In genomic region chr4:154425514-154425913, GRCh38 we compare ENCODE assay signal across 25 cellular contexts.
DNase-seq lines count a peak whose midpoint lies in the region; ATAC-seq and TF ChIP-seq lines count a peak whose summit lies in the region.
"Had no signal": no experiment of that assay in that cellular context is flagged by ENCODE, and none has a peak within 500 bp of the region (broad histone marks: within the 10 kb centered on the region; RNA-seq: fewer than 3 reads in every experiment).

No MANE protein-coding gene starts in this region.

- no peaks in the 10 kb centered on the region for H3F3A ChIP-seq in MM.1S (ENCODE audit: insufficient read depth, low read length)

- no peaks in the 10 kb centered on the region for H3K9me2 ChIP-seq in MM.1S (replicated peaks; ENCODE audit: insufficient read depth, low read length)

- TF ChIP-seq CTCF in thyroid gland (IDR thresholded peaks at IDR 0.05) (no peak), MM.1S (IDR thresholded peaks at IDR 0.05; ENCODE audit: low read length) (no peak)

- peak overlapping the region; percentile 39 to 61 (median 52) for H3K27ac ChIP-seq in thyroid gland
- H3K27ac ChIP-seq in MM.1S (ENCODE audit: low read length), result no peak overlapping the region
- H3K27ac ChIP-seq: HL-60, KMS-11, prostate gland, tibial nerve had no signal

- no peaks in the 10 kb centered on the region for H3K4me1 ChIP-seq in endocrine pancreas (ENCODE audit: control insufficient read depth, insufficient read depth, low read length)
- peaks cover 6 to 11% of the 10 kb centered on the region in 2 donors for H3K4me1 ChIP-seq in thyroid gland
- H3K4me1 ChIP-seq in MM.1S (ENCODE audit: low read length), result no peaks in the 10 kb centered on the region
- H3K4me1 ChIP-seq: prostate gland, tibial nerve had no signal

- ATAC-seq in GM18858 (IDR thresholded peaks at IDR 0.05; ENCODE audit: unreplicated experiment), result peak; percentile 29
- ATAC-seq in GM21717 (IDR thresholded peaks at IDR 0.05; ENCODE audit: unreplicated experiment), result no peak
- ATAC-seq: activated CD4-positive, CD25-positive, alpha-beta regulatory T cell treated with anti-CD3 and anti-CD28 coated beads, Interleukin-2, amount 50 U/mL, for 24 hours; activated naive CD8-positive, alpha-beta T cell treated with anti-CD3 and anti-CD28 coated beads, Interleukin-2, amount 50 U/mL, for 24 hours; activated T-cell treated with anti-CD3 and anti-CD28 coated beads, Interleukin-2, amount 50 U/mL, for 72 hours; esophagus mucosa; HCT116 had no signal

- DNase-seq in NCI-H2227 (lab: John Stamatoyannopoulos, UW; ENCODE audit: unreplicated experiment) (peak; percentile 7), thyroid gland (peak in 1 of 2 donors; percentile 14), NCI-H774 (lab: John Stamatoyannopoulos, UW) (no peak), MM.1S (no peak)
- DNase-seq: activated CD4-positive, alpha-beta T cell treated with anti-CD3 and anti-CD28 coated beads, Interleukin-2, amount 50 U/mL, for 48 hours; activated naive CD4-positive, alpha-beta T cell; activated naive CD8-positive, alpha-beta T cell treated with anti-CD3 and anti-CD28 coated beads, Interleukin-2, amount 50 U/mL, for 24 hours; activated T-cell treated with anti-CD3 and anti-CD28 coated beads, Interleukin-2, amount 50 U/mL, for 72 hours; foreskin fibroblast; MG63; NCI-H1930; NCI-H82; sigmoid colon; stimulated activated CD4-positive, alpha-beta T cell treated with anti-CD3 and anti-CD28 coated beads, Interleukin-12 subunit alpha, Interleukin-12 subunit beta, amount 100 ng/mL, for 4 hours; stimulated activated CD4-positive, alpha-beta T cell treated with anti-CD3 and anti-CD28 coated beads, Interleukin-2, amount 100 ng/mL, for 48 hours had no signal

- no peaks in the 10 kb centered on the region for H3K79me2 ChIP-seq in MM.1S (ENCODE audit: low read length)

- H3K4me3 ChIP-seq in endocrine pancreas (ENCODE audit: control insufficient read depth, insufficient read depth, low read length), result peak overlapping the region; percentile 11
- H3K4me3 ChIP-seq in thyroid gland (replicated peaks in 1 of 3), result no peak overlapping the region
- H3K4me3 ChIP-seq in MM.1S (ENCODE audit: low read length), result no peak overlapping the region
- H3K4me3 ChIP-seq: MG63, prostate gland, sigmoid colon, tibial nerve had no signal

- no peak for TF ChIP-seq POLR2A in thyroid gland (IDR thresholded peaks at IDR 0.05)

- H3K9ac ChIP-seq in endocrine pancreas (ENCODE audit: control insufficient read depth, insufficient read depth, low read length), result no peak overlapping the region
- H3K9ac ChIP-seq in MM.1S (ENCODE audit: low read length), result no peak overlapping the region
- H3K9ac ChIP-seq: KMS-11 had no signal

- H3K4me2 ChIP-seq in MM.1S (ENCODE audit: low read depth, low read length), result no peak overlapping the region
- H3K4me2 ChIP-seq: KMS-11 had no signal

- intact Hi-C loops in thyroid gland (cut with DNase I), result no loop called here

- H2AFZ ChIP-seq in MM.1S (ENCODE audit: low read length), result no peak overlapping the region

- H3K27me3 ChIP-seq in endocrine pancreas (ENCODE audit: control insufficient read depth, insufficient read depth, low read length) (no peaks in the 10 kb centered on the region), thyroid gland (no peaks in the 10 kb centered on the region), MM.1S (replicated peaks; ENCODE audit: insufficient read depth, low read length) (no peaks in the 10 kb centered on the region)
- H3K27me3 ChIP-seq: MG63, sigmoid colon had no signal

- H3K36me3 ChIP-seq in endocrine pancreas (ENCODE audit: control insufficient read depth, insufficient read depth, low read length) (no peaks in the 10 kb centered on the region), thyroid gland (no peaks in the 10 kb centered on the region), MM.1S (replicated peaks; ENCODE audit: insufficient read depth, low read length) (no peaks in the 10 kb centered on the region)
- H3K36me3 ChIP-seq: MG63, prostate gland, sigmoid colon, tibial nerve had no signal

- no peaks in the 10 kb centered on the region for H3K9me3 ChIP-seq in endocrine pancreas (ENCODE audit: control insufficient read depth, low read length)
- no peaks in the 10 kb centered on the region for H3K9me3 ChIP-seq in thyroid gland
- H3K9me3 ChIP-seq in MM.1S (replicated peaks; ENCODE audit: insufficient read depth, low read length), result no peaks in the 10 kb centered on the region
- H3K9me3 ChIP-seq: MG63, prostate gland, sigmoid colon, tibial nerve had no signal

- WGBS in thyroid gland, 2 donors, result 24 to 33% methylated on average over 3 of the region's 3 CpGs

- no peaks in the 10 kb centered on the region for H4K20me1 ChIP-seq in MM.1S (ENCODE audit: insufficient read depth, low read length)
